In genomic region chr5:149392718-149393117, GRCh38 we compare ENCODE assay signal across 1 cellular context.
TF ChIP-seq lines count a peak whose summit lies in the region.

No MANE protein-coding gene starts in this region.

TF ChIP-seq in H1, 55 proteins besides CTCF, POLR2A, EP300 and RAD21 (continued from another document):
- TF ChIP-seq SP2 (IDR thresholded peaks at IDR 0.05; ENCODE audit: low read length) (no peak), POLR2AphosphoS5 (IDR thresholded peaks at IDR 0.05; ENCODE audit: low read depth, low read length) (no peak), HDAC6 (IDR thresholded peaks at IDR 0.05; ENCODE audit: low read depth, low read length) (no peak), EGR1 (IDR thresholded peaks at IDR 0.05; ENCODE audit: borderline replicate concordance, low read depth, low read length) (no peak), ATF2 (IDR thresholded peaks at IDR 0.05; ENCODE audit: low read length) (no peak), HDAC2 (IDR thresholded peaks at IDR 0.05; ENCODE audit: borderline replicate concordance in 1 of 2, low read depth in 2 of 2, low read length in 2 of 2) (no peak)
